Comparison of ENCODE assay signal across 15 cellular contexts in the genomic region with DNA sequence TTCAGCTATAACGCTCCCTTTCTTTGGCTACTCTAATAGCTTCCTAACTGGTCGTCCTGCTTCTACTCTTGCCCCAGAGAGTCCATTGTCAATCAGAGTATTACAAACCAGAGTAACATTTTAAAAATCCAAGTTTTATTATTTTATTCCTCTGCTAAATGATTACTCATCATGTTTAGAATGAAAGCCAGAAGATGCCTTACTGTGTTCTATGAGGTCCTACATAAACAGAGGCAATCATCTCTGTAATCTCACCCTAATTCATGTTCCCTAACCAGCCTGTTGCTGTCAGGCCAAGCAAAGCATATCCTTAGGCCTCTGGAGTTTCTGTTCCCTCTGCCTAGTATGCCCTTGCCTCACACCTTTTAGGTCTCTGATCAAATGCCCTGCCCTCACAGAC.
"Had no signal": no experiment of that assay in that cellular context is flagged by ENCODE, and none has a peak within 500 bp of the region (broad histone marks: within the 10 kb centered on the region; RNA-seq: fewer than 3 reads in every experiment).

No MANE protein-coding gene starts in this region.

- ATAC-seq: gastrocnemius medialis; left lobe of liver; natural killer cell treated with Interleukin-12 subunit alpha and Interleukin-12 subunit beta and Interleukin-15 and Interleukin-18, amount 100 ng/mL, for 72 hours; T-helper 17 cell had no signal

- DNase-seq: activated CD4-positive, alpha-beta T cell treated with anti-CD3 and anti-CD28 coated beads for 1 hour; activated CD8-positive, alpha-beta memory T cell treated with anti-CD3 and anti-CD28 coated beads for 24 hours; activated gamma-delta T cell; adrenal gland; caudate nucleus; endodermal cell; gastrocnemius medialis; head of caudate nucleus; stimulated activated CD4-positive, alpha-beta T cell treated with anti-CD3 and anti-CD28 coated beads, Interleukin-15, amount 100 ng/mL, for 24 hours; stimulated activated CD4-positive, alpha-beta T cell treated with anti-CD3 and anti-CD28 coated beads, Interleukin-2, amount 100 ng/mL, for 48 hours; T-helper 17 cell; uterus; WERI-Rb-1 had no signal
